In the genomic region with DNA sequence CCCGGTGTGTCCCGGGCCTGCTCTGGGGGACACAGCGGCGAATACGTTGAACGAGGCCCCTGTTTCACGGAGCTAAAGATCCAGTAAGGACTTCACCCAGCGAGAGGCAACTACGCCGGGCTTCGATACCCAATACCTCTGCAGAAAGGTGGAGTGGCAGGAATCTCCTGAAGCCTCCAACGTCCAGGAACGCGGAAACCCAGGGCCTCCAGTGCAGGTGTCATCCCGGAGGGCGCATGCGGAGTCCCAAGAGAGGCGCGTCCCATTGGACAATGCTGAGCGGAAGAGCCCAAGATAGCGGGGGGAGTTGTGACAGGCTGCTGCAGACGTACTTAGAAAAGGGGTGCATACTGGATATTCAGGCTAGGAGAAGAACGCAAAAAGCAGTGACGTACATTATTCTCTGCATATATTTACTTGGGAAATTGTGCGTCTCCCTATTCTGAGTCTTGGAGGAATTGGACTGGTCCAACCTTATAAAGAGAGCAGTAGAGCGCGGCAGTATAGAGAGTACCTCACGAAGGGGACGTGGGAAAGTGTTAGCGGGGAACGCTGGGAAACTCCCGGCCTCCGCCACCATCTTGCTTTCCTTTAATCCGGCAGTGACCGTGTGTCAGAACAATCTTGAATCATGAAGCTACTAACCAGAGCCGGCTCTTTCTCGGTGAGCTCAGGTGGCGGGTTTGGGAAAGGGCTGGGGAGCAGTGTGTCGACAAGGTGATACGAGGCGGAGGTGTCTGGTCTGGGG, we compare ENCODE assay signal across 8 cellular contexts. TPM values are rescaled to one million over a fixed set of nuclear protein-coding genes. Genes with fewer than 3 reads are reported as not detected.
DNase-seq lines count a peak whose midpoint lies in the region; ATAC-seq, FAIRE-seq and TF ChIP-seq lines count a peak whose summit lies in the region.

Gene UQCRC2, plus strand, starts transcription at position 569 of the 748 bp plus-strand sequence. Its CDS starts 63 bp downstream, at position 632.

- H3K27me3 ChIP-seq in trophoblast cell (ENCODE audit: insufficient read depth, low read length) (no peaks in the 10 kb centered on the region), tibial nerve (no peaks in the 10 kb centered on the region)

- H3K79me1 ChIP-seq in trophoblast cell (ENCODE audit: low read length) = peaks cover 8% of the 10 kb centered on the region

- H2AK5ac ChIP-seq in trophoblast cell (ENCODE audit: low read length) = peak within 1 kb of the TSS; percentile 55

- ATAC-seq in HG02840 (IDR thresholded peaks at IDR 0.05; ENCODE audit: low FRiP score, unreplicated experiment) = peak; percentile 88
- ATAC-seq in activated naive CD8-positive, alpha-beta T cell treated with anti-CD3 and anti-CD28 coated beads, Interleukin-2, amount 50 U/mL, for 24 hours = peak; percentile 92

- peak in 1 of 5 experiments; percentile 50 for TF ChIP-seq CTCF in tibial nerve (IDR thresholded peaks at IDR 0.05)

- TF ChIP-seq POLR2A in GM12892 (IDR thresholded peaks at IDR 0.05; ENCODE audit: low read depth, low read length) (peak; percentile 95), tibial nerve (IDR thresholded peaks at IDR 0.05) (peak; percentile 5 to 61)

- peaks cover 10% of the 10 kb centered on the region for H3K79me2 ChIP-seq in trophoblast cell (ENCODE audit: control insufficient read depth, insufficient read depth, low read length, poor library complexity)

- H4K91ac ChIP-seq in trophoblast cell (ENCODE audit: low read depth, low read length) = peak within 1 kb of the TSS; percentile 70

- H2BK5ac ChIP-seq in trophoblast cell (ENCODE audit: low read depth, low read length, poor library complexity) = peak within 1 kb of the TSS; percentile 56

- H3K27me3 Mint-ChIP-seq in activated naive CD8-positive, alpha-beta T cell treated with anti-CD3 and anti-CD28 coated beads, Interleukin-2, amount 50 U/mL, for 24 hours = no peaks in the 10 kb centered on the region

- H3K4me1 ChIP-seq in trophoblast cell (ENCODE audit: control insufficient read depth in 1 of 2, insufficient read depth in 2 of 2, low read length in 2 of 2) = peaks cover 2 to 7% of the 10 kb centered on the region in 2 experiments
- H3K4me1 ChIP-seq in tibial nerve = peaks cover 0 to 51% (median 24%) of the 10 kb centered on the region in 4 donors

- peaks cover 60% of the 10 kb centered on the region for H3K4me1 Mint-ChIP-seq in activated naive CD8-positive, alpha-beta T cell treated with anti-CD3 and anti-CD28 coated beads, Interleukin-2, amount 50 U/mL, for 24 hours

- peak within 1 kb of the TSS; percentile 68 for H3K4me2 ChIP-seq in trophoblast cell (ENCODE audit: low read length)

- FAIRE-seq in GM12892 (lab: Jason Lieb, UNC) = peak; percentile 88

- H4K12ac ChIP-seq in trophoblast cell (ENCODE audit: low read depth, low read length) = peak within 1 kb of the TSS; percentile 78

- H2AFZ ChIP-seq in trophoblast cell (ENCODE audit: insufficient read depth, low read length, poor library complexity) = peak within 1 kb of the TSS; percentile 89

- H3K4me3 Mint-ChIP-seq in activated naive CD8-positive, alpha-beta T cell treated with anti-CD3 and anti-CD28 coated beads, Interleukin-2, amount 50 U/mL, for 24 hours = peak within 1 kb of the TSS; percentile 97

- H3K27ac ChIP-seq in trophoblast cell (ENCODE audit: low read depth, low read length) = peak within 1 kb of the TSS; percentile 56
- peak within 1 kb of the TSS; percentile 87 to 96 (median 89) for H3K27ac ChIP-seq in tibial nerve

- peak within 1 kb of the TSS; percentile 97 for H3K4ac ChIP-seq in trophoblast cell (ENCODE audit: low read depth, low read length)

- peak within 1 kb of the TSS; percentile 70 for H3K18ac ChIP-seq in trophoblast cell (ENCODE audit: low read length)

- peaks cover 7 to 14% of the 10 kb centered on the region in 2 experiments for H3K36me3 ChIP-seq in trophoblast cell (ENCODE audit: control insufficient read depth in 1 of 2, insufficient read depth in 2 of 2, low read length in 2 of 2)
- peaks cover 0 to 22% (median 0%) of the 10 kb centered on the region in 3 donors for H3K36me3 ChIP-seq in tibial nerve

- H4K8ac ChIP-seq in trophoblast cell (ENCODE audit: low read depth, low read length) = peak within 1 kb of the TSS; percentile 94

- H3K23ac ChIP-seq in trophoblast cell (ENCODE audit: low read length) = no peak within 1 kb of the TSS

- peaks cover 34% of the 10 kb centered on the region for H3K36me3 Mint-ChIP-seq in activated naive CD8-positive, alpha-beta T cell treated with anti-CD3 and anti-CD28 coated beads, Interleukin-2, amount 50 U/mL, for 24 hours (ENCODE audit: low read depth)

- peak; percentile 42 to 92 for TF ChIP-seq EP300 in tibial nerve (IDR thresholded peaks at IDR 0.05)

- no peak within 1 kb of the TSS for H2BK12ac ChIP-seq in trophoblast cell (ENCODE audit: low read length)

- DNase-seq in GM12892 (ENCODE audit: insufficient read length) (peak; percentile 69), NCI-H1436 (lab: John Stamatoyannopoulos, UW) (peak; percentile 91), SW480 (ENCODE audit: low spot score) (peak; percentile 93), cardiac septum (ENCODE audit: low spot score) (peak; percentile 95), trophoblast cell (peak; percentile 91 to 96), tibial nerve (ENCODE audit: low spot score in 2 of 2) (peak; percentile 57 to 82)
- peak; percentile 87 for DNase-seq in activated naive CD8-positive, alpha-beta T cell treated with anti-CD3 and anti-CD28 coated beads, Interleukin-2, amount 50 U/mL, for 24 hours

- peak within 1 kb of the TSS; percentile 78 for H3K14ac ChIP-seq in trophoblast cell (ENCODE audit: low read length)

- peak within 1 kb of the TSS; percentile 95 for H3K4me3 ChIP-seq in trophoblast cell (ENCODE audit: low read depth, low read length)
- H3K4me3 ChIP-seq in tibial nerve = peak within 1 kb of the TSS; percentile 55 to 99 (median 86)

- H3K27ac Mint-ChIP-seq in activated naive CD8-positive, alpha-beta T cell treated with anti-CD3 and anti-CD28 coated beads, Interleukin-2, amount 50 U/mL, for 24 hours = peak within 1 kb of the TSS; percentile 98

- intact Hi-C loops in cardiac septum (cut with DNase I) = no loop called here

- peak within 1 kb of the TSS; percentile 51 for H2BK120ac ChIP-seq in trophoblast cell (ENCODE audit: insufficient read depth, low read length, poor library complexity)

- peak within 1 kb of the TSS; percentile 94 for H3K9ac ChIP-seq in trophoblast cell (ENCODE audit: low read length)

- WGBS in trophoblast cell (ENCODE audit: extremely low coverage, insufficient coverage, insufficient read length) = no CpG with 5 or more reads among the region's 41 CpGs
- 1% methylated on average over 40 to 41 of the region's 41 CpGs for WGBS in tibial nerve, 2 donors

- H3K9me3 Mint-ChIP-seq in activated naive CD8-positive, alpha-beta T cell treated with anti-CD3 and anti-CD28 coated beads, Interleukin-2, amount 50 U/mL, for 24 hours = no peaks in the 10 kb centered on the region

- H3K9me3 ChIP-seq in trophoblast cell (ENCODE audit: insufficient read depth, low read depth, low read length) (no peaks in the 10 kb centered on the region), tibial nerve (no peaks in the 10 kb centered on the region)

RNA-seq across cellular contexts. Expression of gene UQCRC2, which starts in this region (rescaled TPM):
- 413 TPM for polyA plus RNA-seq in GM12892 (2012; ENCODE audit: missing spikeins)
- total RNA-seq in cardiac septum = 713 TPM
- 91.4 and 99.7 TPM in 2 replicates for polyA plus RNA-seq in trophoblast cell (2013)
- 100 to 1,000 TPM in 3 of 4 donors, 10 to 100 TPM in 1; 95.1 to 110 (median 110) TPM for total RNA-seq in tibial nerve

Comparison
In these comparisons a context has a peak if more than half of its experiments do, and no peak if none do; other contexts are left out.
1. Peak in every context shown above with its lines: DNase-seq, ATAC-seq, H3K4me3 ChIP-seq and H3K27ac ChIP-seq.